Comparison of ENCODE assay signal across 27 cellular contexts in the genomic region with DNA sequence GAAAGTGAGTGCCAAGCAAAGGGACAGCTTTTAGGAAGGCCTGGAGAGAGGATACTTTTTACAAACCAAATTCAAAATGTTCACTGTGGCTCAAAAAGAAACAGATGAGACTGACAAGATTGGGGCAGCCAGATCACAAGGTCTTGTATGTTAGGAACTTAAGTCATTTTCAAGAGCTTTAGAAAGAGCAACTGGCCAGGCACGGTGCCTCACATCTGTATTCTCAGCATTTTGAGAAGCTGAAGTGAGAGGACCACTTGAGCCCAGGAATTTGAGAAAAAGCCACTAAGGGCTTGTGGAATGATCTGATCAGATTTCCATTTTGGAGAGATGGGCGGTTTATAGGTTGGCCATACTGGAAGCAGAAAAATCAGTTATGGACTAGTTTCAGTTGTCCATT. TPM values are rescaled to one million over a fixed set of nuclear protein-coding genes. Genes with fewer than 3 reads are reported as not detected.
DNase-seq lines count a peak whose midpoint lies in the region; ATAC-seq, FAIRE-seq and TF ChIP-seq lines count a peak whose summit lies in the region.
"Had no signal": no experiment of that assay in that cellular context is flagged by ENCODE, and none has a peak within 500 bp of the region (broad histone marks: within the 10 kb centered on the region; RNA-seq: fewer than 3 reads in every experiment).

No MANE protein-coding gene starts in this region.

- H2BK20ac ChIP-seq in IMR-90 (ENCODE audit: low read depth, low read length): no peak overlapping the region

- H2AK9ac ChIP-seq in IMR-90 (replicated peaks; ENCODE audit: low read depth, low read length, poor library complexity): no peak overlapping the region

- H3K4ac ChIP-seq in IMR-90 (ENCODE audit: low read depth, low read length): no peak overlapping the region

- DNase-seq in A549 (ENCODE audit: low read depth in 1 of 2, low spot score in 1 of 2): no peak
- DNase-seq in IMR-90: no peak
- DNase-seq in esophagus muscularis mucosa (ENCODE audit: extremely low spot score): no peak
- DNase-seq in MCF 10A (ENCODE audit: unreplicated experiment): no peak
- no peak for DNase-seq in OCI-M2 (lab: John Stamatoyannopoulos, UW; ENCODE audit: unreplicated experiment)
- DNase-seq in NCI-H446 (lab: John Stamatoyannopoulos, UW): no peak
- DNase-seq: activated B cell treated with CpG ODN at 0.5 μM for 24 hours; activated CD8-positive, alpha-beta T cell treated with anti-CD3 and anti-CD28 coated beads for 36 hours; dorsolateral prefrontal cortex; EL; esophagus squamous epithelium; immature natural killer cell; KG1; NCI-H1048; NCI-H2081; NCI-H526; OCI-M1; stimulated activated naive B cell treated with anti-CD40 and anti-IgM and Interleukin-4, amounts not matched to agents 10 μg/mL and 1 μg/mL and 100 μg/mL, for 72 hours; transverse colon had no signal

- H2AFZ ChIP-seq in IMR-90 (replicated peaks; ENCODE audit: low read length, poor library complexity): no peak overlapping the region
- H2AFZ ChIP-seq: neural progenitor cell had no signal

- H4K5ac ChIP-seq in IMR-90 (ENCODE audit: low read depth, low read length): 0 out of 2 replicates have a peak overlapping the region, but pooled peaks have one; percentile 6

- H2BK5ac ChIP-seq in IMR-90 (ENCODE audit: low read depth, low read length, poor library complexity, severe bottlenecking): no peak overlapping the region

- H3K9me1 ChIP-seq in IMR-90 (ENCODE audit: insufficient read depth, low read length): peaks cover 9% of the 10 kb centered on the region

- H3K4me1 Mint-ChIP-seq in MCF 10A (ENCODE audit: insufficient read depth, unreplicated experiment): no peaks in the 10 kb centered on the region
- H3K4me1 Mint-ChIP-seq: mesothelial cell of epicardium, neural progenitor cell had no signal

- intact Hi-C loops in IMR-90 (cut with micrococcal nuclease): no loop called here
- intact Hi-C loops in esophagus muscularis mucosa (cut with DNase I): no loop called here
- intact Hi-C loops in MCF 10A (cut with micrococcal nuclease): no loop called here

- H3K79me1 ChIP-seq in IMR-90 (ENCODE audit: low read depth in 1 of 2, low read length in 2 of 2): peaks cover 20 to 72% of the 10 kb centered on the region in 2 experiments

- H3K4me1 ChIP-seq in A549 (peaks cover 36% of the 10 kb centered on the region), IMR-90 (ENCODE audit: control insufficient read depth, insufficient read depth, low read length) (peaks cover 6% of the 10 kb centered on the region; the same call in 1 of the 2 replicates), esophagus muscularis mucosa (peaks cover 9 to 74% (median 61%) of the 10 kb centered on the region in 4 donors), mesodermal cell (ENCODE audit: control insufficient read depth, insufficient read depth, low read length, poor library complexity, severe bottlenecking) (no peaks in the 10 kb centered on the region)
- H3K4me1 ChIP-seq: neural progenitor cell had no signal

- CTCF ChIA-PET in A549 (lab: Yijun Ruan, JAX) (interaction anchor here (1.4 to 1.9 kb wide), 2 partner anchors 15 to 50 kb away, joined by 4 to 7 read pairs; a partner anchor contains a TSS), IMR-90 (lab: Yijun Ruan, JAX) (no interaction called here), MCF 10A (lab: Yijun Ruan, JAX) (no interaction called here)

- in situ Hi-C loops in IMR-90 (cut with MboI; ENCODE audit: low sequenced_read_pairs): no loop called here

- POLR2A ChIA-PET in A549 (lab: Yijun Ruan, JAX) (no interaction called here), IMR-90 (lab: Charles Lee; ENCODE audit: unreplicated experiment) (no interaction called here), MCF 10A (lab: Yijun Ruan, JAX) (interaction anchor here (0.7 to 0.8 kb wide), 2 partner anchors 16 to 55 kb away, joined by 3 to 4 read pairs; no protein-coding TSS in a partner anchor)

- no peak for TF ChIP-seq POLR2A in A549 (IDR thresholded peaks at IDR 0.05; ENCODE audit: low read length)
- no peak for TF ChIP-seq POLR2A in IMR-90 (IDR thresholded peaks at IDR 0.05; ENCODE audit: low read depth, low read length)
- no peak for TF ChIP-seq POLR2A in esophagus muscularis mucosa (IDR thresholded peaks at IDR 0.05; ENCODE audit: low read depth)

- H3K4me3 ChIP-seq in A549: no peak overlapping the region
- H3K4me3 ChIP-seq in IMR-90 (ENCODE audit: insufficient read depth, low read depth, low read length): no peak overlapping the region
- H3K4me3 ChIP-seq in esophagus muscularis mucosa: no peak overlapping the region
- H3K4me3 ChIP-seq in mesodermal cell (ENCODE audit: extremely low read depth, insufficient read depth, low read length, poor library complexity, severe bottlenecking): no peak overlapping the region
- H3K4me3 ChIP-seq: dorsolateral prefrontal cortex, esophagus squamous epithelium, neural progenitor cell, transverse colon had no signal

- H3K9me3 ChIP-seq in A549: no peaks in the 10 kb centered on the region
- H3K9me3 ChIP-seq in IMR-90 (ENCODE audit: control insufficient read depth, insufficient read depth, low read length): no peaks in the 10 kb centered on the region
- no peaks in the 10 kb centered on the region for H3K9me3 ChIP-seq in esophagus muscularis mucosa
- no peaks in the 10 kb centered on the region for H3K9me3 ChIP-seq in mesodermal cell (ENCODE audit: control insufficient read depth, low read length)
- H3K9me3 ChIP-seq: esophagus squamous epithelium, transverse colon had no signal

- H3K4me3 Mint-ChIP-seq in MCF 10A (ENCODE audit: unreplicated experiment): no peak overlapping the region
- H3K4me3 Mint-ChIP-seq: activated B cell treated with CpG ODN at 0.5 μM for 24 hours; activated CD8-positive, alpha-beta T cell treated with anti-CD3 and anti-CD28 coated beads for 36 hours; activated T-helper 1 cell treated with anti-CD3 and anti-CD28 coated beads, Interleukin-12 subunit alpha, Interleukin-12 subunit beta, Interleukin-2, Interleukin-4 antibody, amounts not matched to agents 30 ng/mL and 10 ng/mL and 1 ng/mL, durations not matched to agents 14 hours and 24 hours and 36 hours; CD8-positive, alpha-beta T cell; immature natural killer cell; mesothelial cell of epicardium; neural progenitor cell; stimulated activated naive B cell treated with anti-CD40 and anti-IgM and Interleukin-4, amounts not matched to agents 10 μg/mL and 1 μg/mL and 100 μg/mL, for 72 hours had no signal

- ATAC-seq in A549: peak; percentile 9 to 43; a peak in 3 of 6 replicates
- no peak for ATAC-seq in IMR-90 (ENCODE audit: low read depth)
- ATAC-seq in HG02642 (IDR thresholded peaks at IDR 0.05; ENCODE audit: poor library complexity, unreplicated experiment): no peak
- ATAC-seq: activated CD8-positive, alpha-beta T cell treated with anti-CD3 and anti-CD28 coated beads for 36 hours; CD8-positive, alpha-beta T cell; stimulated activated naive B cell treated with anti-CD40 and anti-IgM and Interleukin-4, amounts not matched to agents 10 μg/mL and 1 μg/mL and 100 μg/mL, for 72 hours had no signal

- H3K9ac ChIP-seq in IMR-90 (ENCODE audit: low read depth, low read length): no peak overlapping the region
- H3K9ac ChIP-seq: neural progenitor cell had no signal

- no peak overlapping the region for H2AK5ac ChIP-seq in IMR-90 (ENCODE audit: low read depth, low read length)

- H3K9me3 Mint-ChIP-seq in MCF 10A (ENCODE audit: unreplicated experiment): no peaks in the 10 kb centered on the region
- H3K9me3 Mint-ChIP-seq: activated B cell treated with CpG ODN at 0.5 μM for 24 hours; activated CD8-positive, alpha-beta T cell treated with anti-CD3 and anti-CD28 coated beads for 36 hours; activated T-helper 1 cell treated with anti-CD3 and anti-CD28 coated beads, Interleukin-12 subunit alpha, Interleukin-12 subunit beta, Interleukin-2, Interleukin-4 antibody, amounts not matched to agents 30 ng/mL and 10 ng/mL and 1 ng/mL, durations not matched to agents 14 hours and 24 hours and 36 hours; CD8-positive, alpha-beta T cell; immature natural killer cell; mesothelial cell of epicardium; neural progenitor cell; stimulated activated naive B cell treated with anti-CD40 and anti-IgM and Interleukin-4, amounts not matched to agents 10 μg/mL and 1 μg/mL and 100 μg/mL, for 72 hours had no signal

- no peak overlapping the region for H3K18ac ChIP-seq in IMR-90 (ENCODE audit: low read depth, low read length)

- TF ChIP-seq RAD21 in A549 (conservative IDR thresholded peaks at IDR 0.05 in 1 of 2, IDR thresholded peaks at IDR 0.05 in 1 of 2): no peak
- no peak for TF ChIP-seq RAD21 in IMR-90 (IDR thresholded peaks at IDR 0.05; ENCODE audit: low read length)

- no peak overlapping the region for H2BK15ac ChIP-seq in IMR-90 (ENCODE audit: low read depth, low read length)

- no peak overlapping the region for H2BK120ac ChIP-seq in IMR-90 (ENCODE audit: low read depth, low read length)

- H3K36me3 ChIP-seq in IMR-90 (ENCODE audit: control insufficient read depth, insufficient read depth, low read length) (0 out of 2 replicates have a peak, but pooled peaks cover 1% of the 10 kb centered on the region), esophagus muscularis mucosa (no peaks in the 10 kb centered on the region), mesodermal cell (ENCODE audit: control insufficient read depth, insufficient read depth, low read length) (peaks cover 12% of the 10 kb centered on the region)
- H3K36me3 ChIP-seq: esophagus squamous epithelium, neural progenitor cell, transverse colon had no signal

- no peak overlapping the region for H3K56ac ChIP-seq in IMR-90 (ENCODE audit: extremely low read depth, insufficient read depth, low read length)

- TF ChIP-seq CTCF in A549 (IDR thresholded peaks at IDR 0.05) (no peak), IMR-90 (conservative IDR thresholded peaks at IDR 0.05; ENCODE audit: low read depth, low read length) (no peak), esophagus muscularis mucosa (IDR thresholded peaks at IDR 0.05) (no peak), MCF 10A (IDR thresholded peaks at IDR 0.05; ENCODE audit: unreplicated experiment) (no peak)

- H3K27ac ChIP-seq in A549 (peak overlapping the region in 1 of 2 experiments; percentile 15; a peak in 1 of 6 replicates), IMR-90 (ENCODE audit: insufficient read depth, low read length) (no peak overlapping the region), esophagus muscularis mucosa (replicated peaks in 1 of 4) (peak overlapping the region; percentile 3 to 25 (median 12)), mesodermal cell (ENCODE audit: low read depth, low read length, severe bottlenecking) (peak overlapping the region; percentile 2)
- H3K27ac ChIP-seq: esophagus squamous epithelium, neural progenitor cell, transverse colon had no signal

- BruUV-seq in IMR-90 (replicated peaks; lab: Mats Ljungman, UMichigan) (no TSS peak), MCF 10A (replicated peaks; lab: Mats Ljungman, UMichigan) (no TSS peak)

- H4K8ac ChIP-seq in IMR-90 (ENCODE audit: low read depth in 2 of 2, low read length in 2 of 2): no peak overlapping the region

- no peak overlapping the region for H3K14ac ChIP-seq in IMR-90 (replicated peaks; ENCODE audit: low read depth, low read length)

- H3K4me2 ChIP-seq in A549 (peak overlapping the region; percentile 46), IMR-90 (ENCODE audit: low read depth, low read length) (no peak overlapping the region)
- H3K4me2 ChIP-seq: neural progenitor cell had no signal

- H3K36me3 Mint-ChIP-seq in MCF 10A (ENCODE audit: insufficient read depth, unreplicated experiment): no peaks in the 10 kb centered on the region
- H3K36me3 Mint-ChIP-seq: immature natural killer cell, mesothelial cell of epicardium had no signal

- H3K27ac Mint-ChIP-seq in MCF 10A (ENCODE audit: low read depth, unreplicated experiment): no peak overlapping the region
- H3K27ac Mint-ChIP-seq: activated B cell treated with CpG ODN at 0.5 μM for 24 hours; activated CD8-positive, alpha-beta T cell treated with anti-CD3 and anti-CD28 coated beads for 36 hours; activated T-helper 1 cell treated with anti-CD3 and anti-CD28 coated beads, Interleukin-12 subunit alpha, Interleukin-12 subunit beta, Interleukin-2, Interleukin-4 antibody, amounts not matched to agents 30 ng/mL and 10 ng/mL and 1 ng/mL, durations not matched to agents 14 hours and 24 hours and 36 hours; CD8-positive, alpha-beta T cell; mesothelial cell of epicardium; neural progenitor cell; stimulated activated naive B cell treated with anti-CD40 and anti-IgM and Interleukin-4, amounts not matched to agents 10 μg/mL and 1 μg/mL and 100 μg/mL, for 72 hours had no signal

- H3K27me3 Mint-ChIP-seq in MCF 10A (ENCODE audit: insufficient read depth, unreplicated experiment): no peaks in the 10 kb centered on the region
- H3K27me3 Mint-ChIP-seq: activated B cell treated with CpG ODN at 0.5 μM for 24 hours; activated CD8-positive, alpha-beta T cell treated with anti-CD3 and anti-CD28 coated beads for 36 hours; stimulated activated naive B cell treated with anti-CD40 and anti-IgM and Interleukin-4, amounts not matched to agents 10 μg/mL and 1 μg/mL and 100 μg/mL, for 72 hours had no signal

- no peak overlapping the region for H4K91ac ChIP-seq in IMR-90 (ENCODE audit: insufficient read depth, low read depth, low read length)

- peaks cover 29% of the 10 kb centered on the region for H4K20me1 ChIP-seq in IMR-90 (ENCODE audit: insufficient read depth, low read length)

- 79% methylated on average over 2 of the region's 2 CpGs for WGBS in A549 (ENCODE audit: missing lambda C conversion rate)
- no CpG with 5 or more reads among the region's 2 CpGs for WGBS in IMR-90 (ENCODE audit: extremely low coverage in 2 of 2, insufficient read length in 1 of 2), 2 experiments
- WGBS in esophagus muscularis mucosa: 87% methylated on average over 2 of the region's 2 CpGs
- WGBS in mesodermal cell (ENCODE audit: insufficient coverage in 2 of 2), 2 experiments: 90 to 95% methylated on average over 1 to 2 of the region's 2 CpGs

- H3K27me3 ChIP-seq in IMR-90 (ENCODE audit: control insufficient read depth, insufficient read depth, low read length): no peaks in the 10 kb centered on the region
- no peaks in the 10 kb centered on the region for H3K27me3 ChIP-seq in esophagus muscularis mucosa
- H3K27me3 ChIP-seq: dorsolateral prefrontal cortex, esophagus squamous epithelium, neural progenitor cell, transverse colon had no signal

- no peak for TF ChIP-seq EP300 in A549 (IDR thresholded peaks at IDR 0.05)
- no peak for TF ChIP-seq EP300 in esophagus muscularis mucosa (IDR thresholded peaks at IDR 0.05)

- FAIRE-seq in A549 (lab: Jason Lieb, UNC): no peak
- FAIRE-seq: bronchial epithelial cell, H1 had no signal

- no peak overlapping the region for H3K23ac ChIP-seq in IMR-90 (ENCODE audit: low read depth, low read length)

- dilution Hi-C loops in IMR-90 (cut with HindIII; ENCODE audit: low sequenced_read_pairs, unreplicated experiment): no loop called here

RNA-seq across cellular contexts. Expression of a gene that starts 17.2 kb away (rescaled TPM):
- polyA plus RNA-seq in A549 (2011; rRNA removed): 69.6 and 71.1 TPM in 2 replicates
- 18.5 and 19.6 TPM in 2 replicates for polyA plus RNA-seq in A549 (2012; cell fraction: cytosol; rRNA removed)
- polyA plus RNA-seq in A549 (2012; cell fraction: nucleus; rRNA removed): 24.3 and 37.8 TPM in 2 replicates
- polyA plus RNA-seq in A549 (2017; fragmentation: RNase III; extraction: RNeasy Plus Mini Kit Qiagen cat#74134 plus additional on column Dnase treatment): 60.5 to 72.2 TPM (median 69.0 TPM) in 3 replicates
- 90.7 and 94.9 TPM in 2 replicates for polyA minus RNA-seq in A549 (2011; rRNA and poly(A)+ RNA removed)
- total RNA-seq in IMR-90 (2012; rRNA removed): 75.5 and 93.9 TPM in 2 replicates
- polyA plus RNA-seq in IMR-90 (2012; rRNA removed): 20.6 and 26.7 TPM in 2 replicates
- polyA plus RNA-seq in IMR-90 (2012; cell fraction: cytosol; rRNA removed): 4.7 and 6.2 TPM in 2 replicates
- 14.2 and 68.3 TPM in 2 replicates for polyA plus RNA-seq in IMR-90 (2012; cell fraction: nucleus; rRNA removed; ENCODE audit: low replicate concordance)
- total RNA-seq in esophagus muscularis mucosa: 10 to 100 TPM; 81.2 to 99.9 (median 89.9) TPM
- polyA plus RNA-seq in mesodermal cell (2013, experiment 1 of 2): 69.2 TPM
- polyA plus RNA-seq in mesodermal cell (2013, experiment 2 of 2): 78.5 TPM
- total RNA-seq in MCF 10A (2022): 78.5 and 93.9 TPM in 2 replicates

RNA-seq across cellular contexts. Expression of a gene that starts 49.9 kb away (rescaled TPM):
- polyA plus RNA-seq in A549 (2011; rRNA removed) (639 and 782 TPM in 2 replicates), A549 (2017; fragmentation: RNase III; extraction: RNeasy Plus Mini Kit Qiagen cat#74134 plus additional on column Dnase treatment) (527 to 621 TPM (median 542 TPM) in 3 replicates), IMR-90 (2012; rRNA removed) (311 and 365 TPM in 2 replicates)
- 863 and 1,135 TPM in 2 replicates for polyA plus RNA-seq in A549 (2012; cell fraction: cytosol; rRNA removed)
- polyA plus RNA-seq in A549 (2012; cell fraction: nucleus; rRNA removed): 426 and 549 TPM in 2 replicates
- polyA minus RNA-seq in A549 (2011; rRNA and poly(A)+ RNA removed): 127 and 140 TPM in 2 replicates
- total RNA-seq in IMR-90 (2012; rRNA removed) (261 and 312 TPM in 2 replicates), esophagus muscularis mucosa (10 to 100 TPM in 3 of 4 donors, 1 to 10 TPM in 1; 9.1 to 32.3 (median 16.3) TPM), MCF 10A (2022) (268 and 324 TPM in 2 replicates)
- polyA plus RNA-seq in IMR-90 (2012; cell fraction: cytosol; rRNA removed): 294 and 458 TPM in 2 replicates
- 76.8 and 195 TPM in 2 replicates for polyA plus RNA-seq in IMR-90 (2012; cell fraction: nucleus; rRNA removed; ENCODE audit: low replicate concordance)
- 161 TPM for polyA plus RNA-seq in mesodermal cell (2013, experiment 1 of 2)
- polyA plus RNA-seq in mesodermal cell (2013, experiment 2 of 2): 138 TPM

Comparison
In these comparisons a context has a peak if more than half of its experiments do, and no peak if none do; other contexts are left out.
1. ATAC-seq: peak in A549 (2 of 2); none in IMR-90 (single experiment) and HG02642 (single experiment).